8 cellular contexts compared by ENCODE assay signal in the genomic region with DNA sequence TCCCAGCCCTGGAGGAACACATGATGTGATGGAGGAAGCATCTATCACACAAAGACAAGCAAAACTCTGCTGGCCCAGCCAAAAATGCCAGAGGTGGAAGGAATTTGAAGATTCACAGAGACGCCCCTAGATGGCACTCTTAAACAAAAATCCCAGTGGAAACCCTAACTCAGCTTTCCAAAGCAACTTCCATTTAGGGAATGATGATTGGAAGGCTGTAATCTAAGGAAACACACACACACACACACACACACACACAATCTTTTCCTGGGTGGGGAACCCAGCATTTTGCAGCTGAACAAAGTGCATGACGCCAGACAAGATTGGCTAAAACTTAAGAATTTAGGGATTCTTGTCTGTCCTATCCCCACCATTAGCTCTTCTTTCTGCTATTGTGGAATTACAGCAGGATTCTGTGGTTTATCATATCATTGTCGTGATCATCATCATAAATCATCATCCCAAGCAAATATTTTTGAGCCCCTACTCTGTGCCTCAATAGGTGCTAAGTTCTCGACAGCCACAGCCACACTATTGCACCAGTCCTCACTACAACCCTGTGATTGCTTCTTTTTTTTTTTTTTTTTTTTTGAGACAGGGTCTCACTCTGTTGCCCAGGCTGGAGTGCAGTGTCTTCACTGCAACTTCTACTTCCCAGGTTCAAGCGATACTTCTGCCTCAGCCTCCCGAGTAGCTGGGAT. TPM values are rescaled to one million over a fixed set of nuclear protein-coding genes. Genes with fewer than 3 reads are reported as not detected.
DNase-seq lines count a peak whose midpoint lies in the region; ATAC-seq and TF ChIP-seq lines count a peak whose summit lies in the region.

No MANE protein-coding gene starts in this region.

- intact Hi-C loops in Right ventricle myocardium superior (cut with DNase I) = loop anchor here (10.0 kb wide), 1 partner anchor 1518 kb away; no protein-coding TSS in a partner anchor

- TF ChIP-seq CTCF in GM12873 (IDR thresholded peaks at IDR 0.05; ENCODE audit: insufficient read depth, low read depth, low read length, missing control alignments) = peak; percentile 62
- TF ChIP-seq CTCF in WI38 (IDR thresholded peaks at IDR 0.05; ENCODE audit: low read depth, low read length) = peak; percentile 51

- peak; percentile 89 for DNase-seq in AG08395 (ENCODE audit: low spot score)
- peak; percentile 25 for DNase-seq in NCI-H2107 treated with DMSO at 0.1 percent for 48 hours (lab: John Stamatoyannopoulos, UW; ENCODE audit: unreplicated experiment)
- DNase-seq in Right ventricle myocardium superior = no peak
- peak; percentile 61 for DNase-seq in pons (ENCODE audit: low spot score)
- no peak for DNase-seq in stimulated activated naive CD4-positive, alpha-beta T cell (lab: John Stamatoyannopoulos, UW)

- no peak overlapping the region for H3K4me3 ChIP-seq in WI38 (ENCODE audit: low read depth, low read length)

- peak; percentile 11 for ATAC-seq in Right ventricle myocardium superior (ENCODE audit: poor library complexity)
- ATAC-seq in GM21390 (IDR thresholded peaks at IDR 0.05; ENCODE audit: unreplicated experiment) = no peak

RNA-seq across cellular contexts. Expression of a gene that starts 1.6 kb away (rescaled TPM):
- 148 TPM for total RNA-seq in Right ventricle myocardium superior

RNA-seq across cellular contexts. Expression of a gene that starts 6.3 kb away (rescaled TPM):
- 0.89 TPM for total RNA-seq in Right ventricle myocardium superior

RNA-seq across cellular contexts. Expression of a gene that starts 54.5 kb away (rescaled TPM):
- total RNA-seq in Right ventricle myocardium superior = not detected

Comparison
In these comparisons a context has a peak if more than half of its experiments do, and no peak if none do; other contexts are left out.
1. DNase-seq: peak in AG08395 (single experiment), NCI-H2107 treated with DMSO at 0.1 percent for 48 hours (single experiment) and pons (single experiment); none in Right ventricle myocardium superior (single experiment) and stimulated activated naive CD4-positive, alpha-beta T cell (0 of 6).